ENCODE assay signal across 1 cellular context in genomic region chr20:31677553-31678260, GRCh38.
TF ChIP-seq lines count a peak whose summit lies in the region.

No MANE protein-coding gene starts in this region.

TF ChIP-seq in HEK293, 187 proteins besides CTCF, POLR2A, EP300 and RAD21 (continued from another document):
- TF ChIP-seq ZNF221 (tag by site-specific recombination; IDR thresholded peaks at IDR 0.05; ENCODE audit: borderline replicate concordance), result no peak
